Comparison of ENCODE assay signal across 19 cellular contexts in the genomic region with DNA sequence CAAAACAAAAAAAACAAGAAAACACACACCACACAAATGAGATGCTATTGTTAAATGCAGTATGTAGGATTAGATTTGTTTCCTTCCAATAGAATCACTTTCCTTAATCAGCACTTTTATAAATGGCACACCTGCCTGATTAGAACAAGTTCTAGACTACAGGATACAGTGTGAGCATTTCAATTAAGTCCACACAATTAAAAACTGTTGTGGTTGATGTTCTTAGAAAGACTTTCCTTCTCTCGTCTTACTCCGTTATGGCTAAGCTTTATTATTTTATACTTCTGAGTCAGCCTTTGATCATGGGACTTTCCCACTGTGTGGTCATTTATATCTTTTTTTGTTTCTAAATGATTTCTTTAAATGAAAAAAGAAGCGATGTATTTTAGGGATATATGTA.
DNase-seq lines count a peak whose midpoint lies in the region; ATAC-seq, FAIRE-seq and TF ChIP-seq lines count a peak whose summit lies in the region.
"Had no signal": no experiment of that assay in that cellular context is flagged by ENCODE, and none has a peak within 500 bp of the region (broad histone marks: within the 10 kb centered on the region; RNA-seq: fewer than 3 reads in every experiment).

No MANE protein-coding gene starts in this region.

- H3K9me3 Mint-ChIP-seq in stimulated activated effector memory CD8-positive, alpha-beta T cell treated with anti-CD3 and anti-CD28 coated beads, Interleukin-12 subunit alpha, Interleukin-12 subunit beta, amount 100 ng/mL, for 72 hours = no peaks in the 10 kb centered on the region
- H3K9me3 Mint-ChIP-seq in endothelial cell (ENCODE audit: unreplicated experiment) = no peaks in the 10 kb centered on the region
- no peaks in the 10 kb centered on the region for H3K9me3 Mint-ChIP-seq in activated CD4-positive, alpha-beta memory T cell treated with anti-CD3 and anti-CD28 coated beads for 36 hours
- H3K9me3 Mint-ChIP-seq: CD8-positive, alpha-beta memory T cell; dendritic cell treated with granulocyte-macrophage colony-stimulating factor and Interleukin-4, amounts not matched to agents 40 ng/mL and 50 ng/mL, for 4 days had no signal

- H3K4me3 Mint-ChIP-seq in stimulated activated effector memory CD8-positive, alpha-beta T cell treated with anti-CD3 and anti-CD28 coated beads, Interleukin-12 subunit alpha, Interleukin-12 subunit beta, amount 100 ng/mL, for 72 hours = no peak overlapping the region
- H3K4me3 Mint-ChIP-seq in endothelial cell (ENCODE audit: unreplicated experiment) = no peak overlapping the region
- H3K4me3 Mint-ChIP-seq in activated CD4-positive, alpha-beta memory T cell treated with anti-CD3 and anti-CD28 coated beads for 36 hours = no peak overlapping the region
- H3K4me3 Mint-ChIP-seq: activated B cell treated with CpG ODN at 0.5 μM for 24 hours; dendritic cell treated with granulocyte-macrophage colony-stimulating factor and Interleukin-4, amounts not matched to agents 40 ng/mL and 50 ng/mL, for 4 days had no signal

- H3K36me3 Mint-ChIP-seq in stimulated activated effector memory CD8-positive, alpha-beta T cell treated with anti-CD3 and anti-CD28 coated beads, Interleukin-12 subunit alpha, Interleukin-12 subunit beta, amount 100 ng/mL, for 72 hours = no peaks in the 10 kb centered on the region
- no peaks in the 10 kb centered on the region for H3K36me3 Mint-ChIP-seq in endothelial cell (ENCODE audit: low read depth, unreplicated experiment)
- H3K36me3 Mint-ChIP-seq in activated CD4-positive, alpha-beta memory T cell treated with anti-CD3 and anti-CD28 coated beads for 36 hours = no peaks in the 10 kb centered on the region

- H3K27ac Mint-ChIP-seq in stimulated activated effector memory CD8-positive, alpha-beta T cell treated with anti-CD3 and anti-CD28 coated beads, Interleukin-12 subunit alpha, Interleukin-12 subunit beta, amount 100 ng/mL, for 72 hours = peak overlapping the region; percentile 29
- no peak overlapping the region for H3K27ac Mint-ChIP-seq in endothelial cell (ENCODE audit: unreplicated experiment)
- no peak overlapping the region for H3K27ac Mint-ChIP-seq in activated CD4-positive, alpha-beta memory T cell treated with anti-CD3 and anti-CD28 coated beads for 36 hours
- H3K27ac Mint-ChIP-seq: activated B cell treated with CpG ODN at 0.5 μM for 24 hours; dendritic cell treated with granulocyte-macrophage colony-stimulating factor and Interleukin-4, amounts not matched to agents 40 ng/mL and 50 ng/mL, for 4 days had no signal

- DNase-seq in H54 (ENCODE audit: insufficient read length, low spot score) (no peak), fibroblast of the aortic adventitia (ENCODE audit: low read depth) (peak; percentile 38), endothelial cell (ENCODE audit: low spot score) (no peak), retina (no peak)
- no peak for DNase-seq in stimulated activated effector memory CD8-positive, alpha-beta T cell treated with anti-CD3 and anti-CD28 coated beads, Interleukin-12 subunit alpha, Interleukin-12 subunit beta, amount 100 ng/mL, for 72 hours (ENCODE audit: low spot score in 2 of 2)
- DNase-seq in activated CD4-positive, alpha-beta memory T cell treated with anti-CD3 and anti-CD28 coated beads for 36 hours = no peak
- DNase-seq: activated B cell treated with CpG ODN at 0.5 μM for 24 hours; amygdala; CD8-positive, alpha-beta memory T cell; KG1; kidney; NCI-H146; stimulated activated CD4-positive, alpha-beta T cell treated with anti-CD3 and anti-CD28 coated beads, Interleukin-1b, Interleukin-23, amount 100 ng/mL, for 48 hours had no signal

- no peaks in the 10 kb centered on the region for H3K27me3 Mint-ChIP-seq in endothelial cell (ENCODE audit: unreplicated experiment)
- H3K27me3 Mint-ChIP-seq in activated CD4-positive, alpha-beta memory T cell treated with anti-CD3 and anti-CD28 coated beads for 36 hours = no peaks in the 10 kb centered on the region
- H3K27me3 Mint-ChIP-seq: activated B cell treated with CpG ODN at 0.5 μM for 24 hours; CD8-positive, alpha-beta memory T cell; dendritic cell treated with granulocyte-macrophage colony-stimulating factor and Interleukin-4, amounts not matched to agents 40 ng/mL and 50 ng/mL, for 4 days had no signal

- H3K4me3 ChIP-seq in fibroblast of the aortic adventitia (ENCODE audit: low read depth, low read length) = no peak overlapping the region
- H3K4me3 ChIP-seq: prostate gland had no signal

- H3K4me1 Mint-ChIP-seq in stimulated activated effector memory CD8-positive, alpha-beta T cell treated with anti-CD3 and anti-CD28 coated beads, Interleukin-12 subunit alpha, Interleukin-12 subunit beta, amount 100 ng/mL, for 72 hours = peaks cover 29% of the 10 kb centered on the region
- H3K4me1 Mint-ChIP-seq in endothelial cell (ENCODE audit: unreplicated experiment) = peaks cover 10% of the 10 kb centered on the region
- peaks cover 19% of the 10 kb centered on the region for H3K4me1 Mint-ChIP-seq in activated CD4-positive, alpha-beta memory T cell treated with anti-CD3 and anti-CD28 coated beads for 36 hours (ENCODE audit: low read depth)

- ATAC-seq in SK-N-SH treated with all-trans-retinoic acid at 6 μM for 48 hours = peak; percentile 57
- peak; percentile 95 for ATAC-seq in stimulated activated effector memory CD8-positive, alpha-beta T cell treated with anti-CD3 and anti-CD28 coated beads, Interleukin-12 subunit alpha, Interleukin-12 subunit beta, amount 100 ng/mL, for 72 hours

- intact Hi-C loops in activated CD4-positive, alpha-beta memory T cell treated with anti-CD3 and anti-CD28 coated beads for 36 hours (cut with micrococcal nuclease) = no loop called here

- POLR2A ChIA-PET in activated CD4-positive, alpha-beta memory T cell treated with anti-CD3 and anti-CD28 coated beads for 36 hours (lab: Charles Lee) = no interaction called here

- no peak for TF ChIP-seq POLR2A in H54 (IDR thresholded peaks at IDR 0.05; ENCODE audit: low read depth, low read length)

- CTCF ChIA-PET in activated CD4-positive, alpha-beta memory T cell treated with anti-CD3 and anti-CD28 coated beads for 36 hours (lab: Charles Lee) = no interaction called here

- peak; percentile 92 for FAIRE-seq in H54 (lab: Jason Lieb, UNC)
- FAIRE-seq: GM18507, H1, kidney, urothelium cell line had no signal

- no peak for TF ChIP-seq CTCF in fibroblast of the aortic adventitia (IDR thresholded peaks at IDR 0.05; ENCODE audit: insufficient read depth, low read length)
- TF ChIP-seq CTCF in endothelial cell (IDR thresholded peaks at IDR 0.05; ENCODE audit: unreplicated experiment) = no peak

TF ChIP-seq in SK-N-SH treated with all-trans-retinoic acid at 6 μM for 48 hours, 23 proteins besides CTCF, POLR2A, EP300 and RAD21:
- TF ChIP-seq TOX (CRISPR knock-in tag; IDR thresholded peaks at IDR 0.05; ENCODE audit: borderline replicate concordance) (no peak), ZNF70 (CRISPR knock-in tag; IDR thresholded peaks at IDR 0.05) (no peak), RARB (CRISPR knock-in tag; IDR thresholded peaks at IDR 0.05) (no peak), ESRRG (CRISPR knock-in tag; IDR thresholded peaks at IDR 0.05) (no peak), POU6F1 (CRISPR knock-in tag; IDR thresholded peaks at IDR 0.05; ENCODE audit: borderline replicate concordance, low read depth) (no peak), ZNF565 (CRISPR knock-in tag; conservative IDR thresholded peaks at IDR 0.05; ENCODE audit: low read depth) (no peak)
